Comparison of ENCODE assay signal across 16 cellular contexts in the genomic region with DNA sequence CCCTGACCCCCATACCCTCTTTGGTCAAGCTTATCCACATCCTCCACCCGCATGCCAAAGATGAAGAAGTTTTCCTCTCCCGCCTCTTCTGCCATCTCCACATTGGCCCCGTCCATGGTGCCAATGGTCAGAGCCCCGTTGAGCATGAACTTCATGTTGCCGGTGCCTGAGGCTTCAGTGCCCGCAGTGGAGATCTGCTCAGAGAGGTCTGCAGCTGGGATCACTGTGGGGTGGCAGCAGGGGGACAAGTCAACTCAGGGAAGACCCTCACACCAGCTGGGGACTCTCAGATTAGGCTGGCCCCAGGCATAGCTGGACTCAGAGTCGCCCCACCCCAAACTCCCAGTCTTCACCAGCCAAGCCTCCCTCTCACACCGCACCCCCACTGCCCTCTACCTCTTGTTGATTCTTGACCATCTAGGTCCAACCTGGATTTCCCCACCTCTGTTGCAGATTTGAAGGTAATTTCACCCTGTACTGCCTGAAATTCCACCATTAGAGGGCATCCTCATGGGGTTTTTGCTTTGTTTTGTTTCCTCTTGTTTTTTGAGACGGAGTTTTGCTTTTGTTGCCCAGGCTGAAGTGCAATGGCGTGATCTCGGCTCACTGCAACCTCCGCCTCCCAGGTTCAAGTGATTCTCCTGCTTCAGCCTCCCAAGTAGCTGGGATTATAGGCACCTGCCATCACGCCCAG. TPM values are rescaled to one million over a fixed set of nuclear protein-coding genes. Genes with fewer than 3 reads are reported as not detected.
DNase-seq lines count a peak whose midpoint lies in the region; FAIRE-seq and TF ChIP-seq lines count a peak whose summit lies in the region.
"Had no signal": no experiment of that assay in that cellular context is flagged by ENCODE, and none has a peak within 500 bp of the region (broad histone marks: within the 10 kb centered on the region; RNA-seq: fewer than 3 reads in every experiment).

No MANE protein-coding gene starts in this region.

- H3K56ac ChIP-seq in H1 (replicated peaks; ENCODE audit: insufficient read length, low read depth, low read length), result no peak overlapping the region

- intact Hi-C loops in activated naive CD4-positive, alpha-beta T cell treated with anti-CD3 and anti-CD28 coated beads for 36 hours (cut with micrococcal nuclease), result no loop called here
- intact Hi-C loops in spleen (cut with DNase I; ENCODE audit: low total_unique reads) (no loop called here), CD14-positive monocyte (cut with micrococcal nuclease) (no loop called here)

- H3K4me3 Mint-ChIP-seq in activated naive CD4-positive, alpha-beta T cell treated with anti-CD3 and anti-CD28 coated beads for 36 hours, result no peak overlapping the region
- no peak overlapping the region for H3K4me3 Mint-ChIP-seq in CD14-positive monocyte

- TF ChIP-seq POLR2A in H1 (IDR thresholded peaks at IDR 0.05; ENCODE audit: control extremely low read depth in 1 of 2, low read depth in 2 of 2, low read length in 2 of 2), result no peak
- TF ChIP-seq POLR2A in spleen (IDR thresholded peaks at IDR 0.05), result no peak

- no peak overlapping the region for H2BK20ac ChIP-seq in H1 (ENCODE audit: low read length)

- H2BK120ac ChIP-seq in H1 (replicated peaks; ENCODE audit: low read depth, low read length), result no peak overlapping the region

- H4K91ac ChIP-seq in H1 (replicated peaks; ENCODE audit: insufficient read length, low read length), result no peak overlapping the region

- H4K5ac ChIP-seq in H1 (ENCODE audit: insufficient read length, low read depth, low read length), result no peak overlapping the region

- no peak for TF ChIP-seq EP300 in H1 (IDR thresholded peaks at IDR 0.05; ENCODE audit: borderline replicate concordance in 1 of 2, low read depth in 2 of 2, low read length in 2 of 2)

- no peak overlapping the region for H2BK15ac ChIP-seq in H1 (ENCODE audit: low read length)

- no peak overlapping the region for H3K9ac ChIP-seq in OCI-LY3 (ENCODE audit: low read length)
- no peak overlapping the region for H3K9ac ChIP-seq in H1 (replicated peaks in 1 of 4; ENCODE audit: extremely low read depth in 1 of 4, low read depth in 3 of 4, low read length in 3 of 4)

- H3K27me3 ChIP-seq in OCI-LY3 (ENCODE audit: low read depth, low read length) (no peaks in the 10 kb centered on the region), H1 (replicated peaks in 1 of 4; ENCODE audit: control insufficient read depth in 3 of 4, extremely low read depth in 1 of 4, insufficient read depth in 3 of 4, low read length in 3 of 4) (no peaks in the 10 kb centered on the region), spleen (replicated peaks in 1 of 7) (no peaks in the 10 kb centered on the region)
- H3K27me3 ChIP-seq: cardiac muscle cell, gastroesophageal sphincter had no signal

- H2AK5ac ChIP-seq in H1 (ENCODE audit: low read depth, low read length), result peak overlapping the region; percentile 75; the same call in 1 of the 2 replicates

- H3K36me3 ChIP-seq in OCI-LY3 (replicated peaks; ENCODE audit: low read depth, low read length) (peaks cover 3% of the 10 kb centered on the region), H1 (ENCODE audit: control insufficient read depth in 2 of 4, insufficient read depth in 4 of 4, low read length in 3 of 4) (no peaks in the 10 kb centered on the region; a peak in 1 of 8 replicates), spleen (peaks cover 0 to 47% (median 0%) of the 10 kb centered on the region in 6 donors)

- H3K23me2 ChIP-seq in H1 (ENCODE audit: low read depth, low read length), result peaks cover 2% of the 10 kb centered on the region; the same call in 1 of the 2 replicates

- H2BK5ac ChIP-seq in H1 (ENCODE audit: low read depth, low read length), result no peak overlapping the region

- no peaks in the 10 kb centered on the region for H3K27me3 Mint-ChIP-seq in activated naive CD4-positive, alpha-beta T cell treated with anti-CD3 and anti-CD28 coated beads for 36 hours (ENCODE audit: low read depth)
- H3K27me3 Mint-ChIP-seq in CD14-positive monocyte (ENCODE audit: low read depth in 3 of 3), result peaks cover 0 to 2% (median under 1%) of the 10 kb centered on the region in 3 donors

- no peak overlapping the region for H3K27ac ChIP-seq in OCI-LY3 (ENCODE audit: low read length)
- no peak overlapping the region for H3K27ac ChIP-seq in H1 (ENCODE audit: low read depth, low read length)
- peak overlapping the region in 1 of 8 donors; percentile 18 for H3K27ac ChIP-seq in spleen
- H3K27ac ChIP-seq: cardiac muscle cell, skin epidermis had no signal

- no peak overlapping the region for H3K18ac ChIP-seq in H1 (ENCODE audit: extremely low read depth, low read length)

- no peak overlapping the region for H4K8ac ChIP-seq in H1 (ENCODE audit: extremely low read depth, insufficient read depth, low read length)

- no peaks in the 10 kb centered on the region for H3K9me3 ChIP-seq in OCI-LY3 (ENCODE audit: insufficient read depth, low read length)
- H3K9me3 ChIP-seq in H1 (ENCODE audit: insufficient read depth in 2 of 2, low read depth in 1 of 2, low read length in 1 of 2), result no peaks in the 10 kb centered on the region
- no peaks in the 10 kb centered on the region for H3K9me3 ChIP-seq in spleen
- H3K9me3 ChIP-seq: gastroesophageal sphincter had no signal

- peaks cover 6% of the 10 kb centered on the region for H3K36me3 Mint-ChIP-seq in activated naive CD4-positive, alpha-beta T cell treated with anti-CD3 and anti-CD28 coated beads for 36 hours (ENCODE audit: low read depth)
- peaks cover 10 to 21% of the 10 kb centered on the region in 2 donors for H3K36me3 Mint-ChIP-seq in CD14-positive monocyte

- H3K4me3 ChIP-seq in OCI-LY3 (ENCODE audit: low read length) (no peak overlapping the region), H1 (ENCODE audit: extremely low read depth in 1 of 4, insufficient read depth in 2 of 4, low read depth in 3 of 4, low read length in 4 of 4) (no peak overlapping the region), spleen (no peak overlapping the region)
- H3K4me3 ChIP-seq: cardiac muscle cell, gastroesophageal sphincter, skin epidermis had no signal

- H2AFZ ChIP-seq in OCI-LY3 (ENCODE audit: low read depth, low read length), result no peak overlapping the region
- H2AFZ ChIP-seq in H1 (ENCODE audit: low read length), result no peak overlapping the region

- TF ChIP-seq RAD21 in H1 (IDR thresholded peaks at IDR 0.05 in 1 of 2, conservative IDR thresholded peaks at IDR 0.05 in 1 of 2; ENCODE audit: low read depth in 2 of 2, low read length in 2 of 2), result 0 out of 4 replicates have a peak, but pooled peaks of 1 of the 2 experiments have one; percentile 5

- CTCF ChIA-PET in activated naive CD4-positive, alpha-beta T cell treated with anti-CD3 and anti-CD28 coated beads for 36 hours (lab: Charles Lee), result no interaction called here
- CTCF ChIA-PET in H1 (lab: Charles Lee; ENCODE audit: partially characterized antibody), result interaction anchor here (1.3 to 23.7 kb wide), 3 partner anchors 15 to 61 kb away, joined by 3 to 376 read pairs (median 10); a partner anchor contains a TSS

- no peak for FAIRE-seq in H1 (lab: Jason Lieb, UNC)

- H4K20me1 ChIP-seq in OCI-LY3 (ENCODE audit: insufficient read depth, low read length) (no peaks in the 10 kb centered on the region), H1 (replicated peaks in 1 of 2; ENCODE audit: control insufficient read depth in 1 of 2, insufficient read depth in 2 of 2, low read length in 2 of 2) (no peaks in the 10 kb centered on the region)

- H3K4me1 ChIP-seq in OCI-LY3 (ENCODE audit: low read length) (peaks cover 28% of the 10 kb centered on the region), H1 (replicated peaks in 1 of 4; ENCODE audit: control insufficient read depth in 3 of 4, insufficient read depth in 4 of 4, low read length in 3 of 4) (peaks cover 0 to 7% (median 5%) of the 10 kb centered on the region in 4 experiments; a peak in 4 of 7 replicates), spleen (peaks cover 6 to 72% (median 20%) of the 10 kb centered on the region in 6 donors)

- no peaks in the 10 kb centered on the region for H3K9me3 Mint-ChIP-seq in activated naive CD4-positive, alpha-beta T cell treated with anti-CD3 and anti-CD28 coated beads for 36 hours
- H3K9me3 Mint-ChIP-seq in CD14-positive monocyte, result no peaks in the 10 kb centered on the region
- H3K9me3 Mint-ChIP-seq: activated T-helper 2 cell treated with anti-CD3 and anti-CD28 coated beads, Interferon-gamma antibody, Interleukin-2, Interleukin-4, amounts not matched to agents 10 μg/mL and 5 μg/mL and 100 μg/mL, durations not matched to agents 14 hours and 24 hours and 36 hours had no signal

- peak overlapping the region; percentile 18 for H3K27ac Mint-ChIP-seq in activated naive CD4-positive, alpha-beta T cell treated with anti-CD3 and anti-CD28 coated beads for 36 hours
- peak overlapping the region in 1 of 7 donors; percentile 60 for H3K27ac Mint-ChIP-seq in CD14-positive monocyte
- H3K27ac Mint-ChIP-seq: activated T-helper 2 cell treated with anti-CD3 and anti-CD28 coated beads, Interferon-gamma antibody, Interleukin-2, Interleukin-4, amounts not matched to agents 10 μg/mL and 5 μg/mL and 100 μg/mL, durations not matched to agents 14 hours and 24 hours and 36 hours had no signal

- peaks cover 24% of the 10 kb centered on the region for H3K4me1 Mint-ChIP-seq in activated naive CD4-positive, alpha-beta T cell treated with anti-CD3 and anti-CD28 coated beads for 36 hours (ENCODE audit: low read depth)
- peaks cover 7% of the 10 kb centered on the region for H3K4me1 Mint-ChIP-seq in CD14-positive monocyte

- H3K23ac ChIP-seq in H1 (ENCODE audit: insufficient read length), result no peak overlapping the region

- no peak overlapping the region for H3K14ac ChIP-seq in H1 (ENCODE audit: insufficient read length)

- H3K4me2 ChIP-seq in OCI-LY3 (ENCODE audit: low read length), result no peak overlapping the region
- H3K4me2 ChIP-seq in H1 (ENCODE audit: insufficient read depth in 1 of 2, low read depth in 2 of 2, low read length in 2 of 2), result no peak overlapping the region

- no peak overlapping the region for H2BK12ac ChIP-seq in H1 (ENCODE audit: low read depth, low read length)

- H3K79me2 ChIP-seq in OCI-LY3 (ENCODE audit: low read length), result no peaks in the 10 kb centered on the region
- no peaks in the 10 kb centered on the region for H3K79me2 ChIP-seq in H1 (ENCODE audit: control insufficient read depth in 1 of 2, insufficient read depth in 2 of 2, low read length in 2 of 2)

- no peak for DNase-seq in activated naive CD4-positive, alpha-beta T cell treated with anti-CD3 and anti-CD28 coated beads for 36 hours
- DNase-seq in activated naive CD4-positive, alpha-beta T cell treated with anti-CD3 and anti-CD28 coated beads, Interleukin-2, amount 50 U/mL, for 16 hours, result no peak
- DNase-seq in H1 (ENCODE audit: low read depth in 1 of 2, low spot score in 2 of 2) (no peak), spleen (peak; percentile 73), CD14-positive monocyte (ENCODE audit: low spot score) (no peak), iPS-NIHi7 (ENCODE audit: extremely low spot score) (no peak), SW 1271 (lab: John Stamatoyannopoulos, UW) (no peak)
- DNase-seq: DMS 273 treated with DMSO at 0.1 percent for 48 hours, IMR-90, NCI-H1105 treated with DMSO at 0.1 percent for 48 hours, NCI-H446 had no signal

- no peak overlapping the region for H3K4ac ChIP-seq in H1 (replicated peaks; ENCODE audit: insufficient read length, low read depth, low read length)

- 95% methylated on average over 12 of the region's 13 CpGs; no CpG with 5 or more reads in 1 of the 2 experiments for WGBS in H1 (ENCODE audit: extremely low coverage in 1 of 2, insufficient coverage in 1 of 2, insufficient read length in 1 of 2, insufficient replicate concordance in 2 of 2, low coverage in 1 of 2, low lambda C conversion rate in 2 of 2, missing lambda C conversion rate in 1 of 2), 2 experiments
- WGBS in spleen, 5 donors, result 89 to 92% (median 91%) methylated on average over 13 of the region's 13 CpGs

- H3K79me1 ChIP-seq in H1 (ENCODE audit: low read depth, low read length), result no peaks in the 10 kb centered on the region

- TF ChIP-seq CTCF in OCI-LY3 (IDR thresholded peaks at IDR 0.05; ENCODE audit: low read depth, low read length) (peak; percentile 32), H1 (IDR thresholded peaks at IDR 0.05; ENCODE audit: control extremely low read depth in 1 of 3, insufficient read depth in 1 of 3, low read depth in 1 of 3, low read length in 3 of 3) (peak in 1 of 3 experiments; percentile 17; a peak in 1 of 4 replicates), spleen (IDR thresholded peaks at IDR 0.05 in 8 of 11, conservative IDR thresholded peaks at IDR 0.05 in 3 of 11) (peak in 1 of 11 experiments; percentile 12), CD14-positive monocyte (IDR thresholded peaks at IDR 0.05) (no peak)

- POLR2A ChIA-PET in H1 (lab: Charles Lee; ENCODE audit: partially characterized antibody), result interaction anchor here (42.9 kb wide), 1 partner anchor 15 kb away, joined by 1087 read pairs; a partner anchor contains a TSS

RNA-seq across cellular contexts. Expression of a gene that starts 6.6 kb away (rescaled TPM):
- total RNA-seq in activated naive CD4-positive, alpha-beta T cell treated with anti-CD3 and anti-CD28 coated beads for 36 hours, result 1 to 10 TPM; 5.2 to 5.6 TPM
- 37.9 and 40.6 TPM in 2 replicates for total RNA-seq in H1 (2021; fragmentation: NEBNext Ultra II Directional; extraction: Animal tissue kit (Norgen Biotek cat#: 25700))
- polyA plus RNA-seq in H1 (2011; rRNA removed) (45.7 and 50.4 TPM in 2 replicates), spleen (100 to 1,000 TPM; 216 to 283 (median 252) TPM), CD14-positive monocyte (10 to 100 TPM; 67.6 to 68.8 TPM)
- 41.1 TPM for polyA plus RNA-seq in H1 (2011; cell fraction: cytosol; rRNA removed)
- 127 TPM for polyA plus RNA-seq in H1 (2011; cell fraction: nucleus; rRNA removed)
- 30.1 to 58.0 TPM (median 54.6 TPM) in 4 replicates for polyA plus RNA-seq in H1 (2012, experiment 1 of 2)
- polyA plus RNA-seq in H1 (2012, experiment 2 of 2), result 31.1 TPM
- polyA plus RNA-seq in H1 (2013, experiment 1 of 2), result 33.0 TPM
- 34.6 TPM for polyA plus RNA-seq in H1 (2013, experiment 2 of 2)
- 14.8 and 18.9 TPM in 2 replicates for polyA minus RNA-seq in H1 (2011; rRNA and poly(A)+ RNA removed)
- polyA minus RNA-seq in H1 (2011; cell fraction: cytosol; rRNA and poly(A)+ RNA removed), result 12.3 TPM
- 24.8 TPM for polyA minus RNA-seq in H1 (2011; cell fraction: nucleus; rRNA and poly(A)+ RNA removed)
- total RNA-seq in spleen, result 100 to 1,000 TPM; 148 to 242 (median 206) TPM
- total RNA-seq: IMR-90 had no signal

RNA-seq across cellular contexts. Expression of a gene that starts 9.3 kb away (rescaled TPM):
- total RNA-seq in activated naive CD4-positive, alpha-beta T cell treated with anti-CD3 and anti-CD28 coated beads for 36 hours, result under 1 TPM; 0.64 to 0.89 TPM
- 9.6 and 9.7 TPM in 2 replicates for total RNA-seq in H1 (2021; fragmentation: NEBNext Ultra II Directional; extraction: Animal tissue kit (Norgen Biotek cat#: 25700))
- polyA plus RNA-seq in H1 (2011; rRNA removed) (10.0 and 15.2 TPM in 2 replicates), spleen (1 to 10 TPM; 1.7 to 2.4 (median 2.1) TPM), CD14-positive monocyte (under 1 TPM in 1 of 2 donors, not detected in 1; 0.05 TPM)
- 10.4 TPM for polyA plus RNA-seq in H1 (2011; cell fraction: cytosol; rRNA removed)
- polyA plus RNA-seq in H1 (2011; cell fraction: nucleus; rRNA removed), result 20.9 TPM
- polyA plus RNA-seq in H1 (2012, experiment 1 of 2), result 9.2 to 15.4 TPM (median 13.0 TPM) in 4 replicates
- polyA plus RNA-seq in H1 (2012, experiment 2 of 2), result 11.5 TPM
- polyA plus RNA-seq in H1 (2013, experiment 1 of 2), result 6.9 TPM
- polyA plus RNA-seq in H1 (2013, experiment 2 of 2), result 6.3 TPM
- 13.2 and 16.4 TPM in 2 replicates for polyA minus RNA-seq in H1 (2011; rRNA and poly(A)+ RNA removed)
- polyA minus RNA-seq in H1 (2011; cell fraction: cytosol; rRNA and poly(A)+ RNA removed), result 12.3 TPM
- polyA minus RNA-seq in H1 (2011; cell fraction: nucleus; rRNA and poly(A)+ RNA removed), result 5.4 TPM
- total RNA-seq in spleen, result 1 to 10 TPM; 2.7 to 7.2 (median 5.1) TPM

RNA-seq across cellular contexts. Expression of a gene that starts 27.5 kb away (rescaled TPM):
- total RNA-seq in activated naive CD4-positive, alpha-beta T cell treated with anti-CD3 and anti-CD28 coated beads for 36 hours, result under 1 TPM; 0.24 to 0.35 TPM
- 11.4 and 11.5 TPM in 2 replicates for total RNA-seq in H1 (2021; fragmentation: NEBNext Ultra II Directional; extraction: Animal tissue kit (Norgen Biotek cat#: 25700))
- 1.3 and 5.7 TPM in 2 replicates for polyA plus RNA-seq in H1 (2011; rRNA removed)
- polyA plus RNA-seq in H1 (2011; cell fraction: cytosol; rRNA removed), result 2.4 TPM
- polyA plus RNA-seq in H1 (2011; cell fraction: nucleus; rRNA removed), result 7.0 TPM
- 6.8 to 12.4 TPM (median 9.6 TPM) in 4 replicates for polyA plus RNA-seq in H1 (2012, experiment 1 of 2)
- polyA plus RNA-seq in H1 (2012, experiment 2 of 2), result 4.9 TPM
- polyA plus RNA-seq in H1 (2013, experiment 1 of 2), result 11.2 TPM
- polyA plus RNA-seq in H1 (2013, experiment 2 of 2), result 12.9 TPM
- polyA minus RNA-seq in H1 (2011; rRNA and poly(A)+ RNA removed), result 10.7 and 12.0 TPM in 2 replicates
- polyA minus RNA-seq in H1 (2011; cell fraction: cytosol; rRNA and poly(A)+ RNA removed), result 8.7 TPM
- 10.3 TPM for polyA minus RNA-seq in H1 (2011; cell fraction: nucleus; rRNA and poly(A)+ RNA removed)
- 10 to 100 TPM in 1 of 7 donors, 1 to 10 TPM in 6; 2.2 to 12.9 (median 3.3) TPM for total RNA-seq in spleen
- polyA plus RNA-seq in spleen, result 1 to 10 TPM in 1 of 3 donors, under 1 TPM in 2; 0.59 to 1.4 (median 0.61) TPM
- not detected for polyA plus RNA-seq in CD14-positive monocyte
- total RNA-seq: activated T-helper 2 cell treated with anti-CD3 and anti-CD28 coated beads, Interferon-gamma antibody, Interleukin-2, Interleukin-4, amounts not matched to agents 10 μg/mL and 5 μg/mL and 100 μg/mL, durations not matched to agents 14 hours and 24 hours and 36 hours had no signal

RNA-seq across cellular contexts. Expression of a gene that starts 27.8 kb away (rescaled TPM):
- 100 to 1,000 TPM; 303 to 320 TPM for total RNA-seq in activated naive CD4-positive, alpha-beta T cell treated with anti-CD3 and anti-CD28 coated beads for 36 hours
- total RNA-seq in H1 (2021; fragmentation: NEBNext Ultra II Directional; extraction: Animal tissue kit (Norgen Biotek cat#: 25700)), result 353 and 365 TPM in 2 replicates
- polyA plus RNA-seq in H1 (2011; rRNA removed) (72.7 and 110 TPM in 2 replicates), spleen (100 to 1,000 TPM in 2 of 3 donors, 10 to 100 TPM in 1; 54.2 to 140 (median 121) TPM), CD14-positive monocyte (10 to 100 TPM; 31.6 to 47.7 TPM)
- 70.0 TPM for polyA plus RNA-seq in H1 (2011; cell fraction: cytosol; rRNA removed)
- 197 TPM for polyA plus RNA-seq in H1 (2011; cell fraction: nucleus; rRNA removed)
- polyA plus RNA-seq in H1 (2012, experiment 1 of 2), result 259 to 328 TPM (median 273 TPM) in 4 replicates
- polyA plus RNA-seq in H1 (2012, experiment 2 of 2), result 150 TPM
- 194 TPM for polyA plus RNA-seq in H1 (2013, experiment 1 of 2)
- polyA plus RNA-seq in H1 (2013, experiment 2 of 2), result 181 TPM
- polyA minus RNA-seq in H1 (2011; rRNA and poly(A)+ RNA removed), result 75.9 and 88.7 TPM in 2 replicates
- 107 TPM for polyA minus RNA-seq in H1 (2011; cell fraction: cytosol; rRNA and poly(A)+ RNA removed)
- 210 TPM for polyA minus RNA-seq in H1 (2011; cell fraction: nucleus; rRNA and poly(A)+ RNA removed)
- total RNA-seq in spleen, result 100 to 1,000 TPM; 359 to 585 (median 458) TPM

RNA-seq across cellular contexts. Expression of a gene that starts 52.5 kb away (rescaled TPM):
- 10 to 100 TPM; 69.5 to 73.9 TPM for total RNA-seq in activated naive CD4-positive, alpha-beta T cell treated with anti-CD3 and anti-CD28 coated beads for 36 hours
- 20.7 and 24.0 TPM in 2 replicates for total RNA-seq in H1 (2021; fragmentation: NEBNext Ultra II Directional; extraction: Animal tissue kit (Norgen Biotek cat#: 25700))
- polyA plus RNA-seq in H1 (2011; rRNA removed), result 20.1 and 25.3 TPM in 2 replicates
- polyA plus RNA-seq in H1 (2011; cell fraction: cytosol; rRNA removed), result 22.2 TPM
- polyA plus RNA-seq in H1 (2011; cell fraction: nucleus; rRNA removed), result 54.2 TPM
- 14.0 to 19.1 TPM (median 15.9 TPM) in 4 replicates for polyA plus RNA-seq in H1 (2012, experiment 1 of 2)
- 12.9 TPM for polyA plus RNA-seq in H1 (2012, experiment 2 of 2)
- 11.2 TPM for polyA plus RNA-seq in H1 (2013, experiment 1 of 2)
- 12.0 TPM for polyA plus RNA-seq in H1 (2013, experiment 2 of 2)
- polyA minus RNA-seq in H1 (2011; rRNA and poly(A)+ RNA removed), result 18.5 and 20.3 TPM in 2 replicates
- polyA minus RNA-seq in H1 (2011; cell fraction: cytosol; rRNA and poly(A)+ RNA removed), result 11.0 TPM
- polyA minus RNA-seq in H1 (2011; cell fraction: nucleus; rRNA and poly(A)+ RNA removed), result 11.6 TPM
- 100 to 1,000 TPM in 1 of 7 donors, 10 to 100 TPM in 6; 41.5 to 106 (median 57.4) TPM for total RNA-seq in spleen
- 10 to 100 TPM; 40.8 to 70.8 (median 63.8) TPM for polyA plus RNA-seq in spleen
- 10 to 100 TPM in 1 of 2 donors, 1 to 10 TPM in 1; 9.9 to 12.6 TPM for polyA plus RNA-seq in CD14-positive monocyte
